In genomic region chr1:220278991-220279390, GRCh38 we compare ENCODE assay signal across 19 cellular contexts. TPM values are rescaled to one million over a fixed set of nuclear protein-coding genes. Genes with fewer than 3 reads are reported as not detected.
DNase-seq lines count a peak whose midpoint lies in the region; ATAC-seq, FAIRE-seq and TF ChIP-seq lines count a peak whose summit lies in the region.
"Had no signal": no experiment of that assay in that cellular context is flagged by ENCODE, and none has a peak within 500 bp of the region (broad histone marks: within the 10 kb centered on the region; RNA-seq: fewer than 3 reads in every experiment).

No MANE protein-coding gene starts in this region.

- TF ChIP-seq CTCF in mammary epithelial cell (conservative IDR thresholded peaks at IDR 0.05 in 1 of 2, IDR thresholded peaks at IDR 0.05 in 1 of 2; ENCODE audit: extremely low read depth in 1 of 2, insufficient read depth in 1 of 2, low read depth in 1 of 2, low read length in 2 of 2) (no peak), breast epithelium (IDR thresholded peaks at IDR 0.05) (no peak), fibroblast of lung (conservative IDR thresholded peaks at IDR 0.05 in 1 of 2, IDR thresholded peaks at IDR 0.05 in 1 of 2; ENCODE audit: low read depth in 1 of 2, low read length in 2 of 2) (no peak), endodermal cell (conservative IDR thresholded peaks at IDR 0.05) (no peak), gastroesophageal sphincter (IDR thresholded peaks at IDR 0.05) (no peak)

- CTCF ChIA-PET in mammary epithelial cell (lab: Charles Lee; ENCODE audit: low non-redundant PET): no interaction called here

- 2% methylated on average over 3 of the region's 3 CpGs for WGBS in mammary epithelial cell (ENCODE audit: low coverage, missing lambda C conversion rate)
- 73% methylated on average over 3 of the region's 3 CpGs; no CpG with 5 or more reads in 1 of the 2 experiments for WGBS in endodermal cell (ENCODE audit: insufficient coverage in 1 of 2, insufficient read length in 1 of 2), 2 experiments
- WGBS in gastroesophageal sphincter (ENCODE audit: low coverage in 1 of 2), 2 donors: 55 to 88% methylated on average over 1 to 3 of the region's 3 CpGs

- H3K27ac Mint-ChIP-seq in endodermal cell: no peak overlapping the region
- H3K27ac Mint-ChIP-seq: CD8-positive, alpha-beta memory T cell had no signal

- no peak overlapping the region for H3K4me2 ChIP-seq in mammary epithelial cell (ENCODE audit: insufficient read depth, low read depth, low read length)
- H3K4me2 ChIP-seq in fibroblast of lung (ENCODE audit: extremely low read depth, insufficient read depth, low read length): no peak overlapping the region
- H3K4me2 ChIP-seq: BLaER1, PC-9 had no signal

- no peaks in the 10 kb centered on the region for H3K9me3 Mint-ChIP-seq in endodermal cell
- H3K9me3 Mint-ChIP-seq: CD8-positive, alpha-beta memory T cell had no signal

- H3K27me3 ChIP-seq in mammary epithelial cell (ENCODE audit: insufficient read depth, low read length) (no peaks in the 10 kb centered on the region), breast epithelium (no peaks in the 10 kb centered on the region), fibroblast of lung (ENCODE audit: control insufficient read depth, insufficient read depth, low read length) (no peaks in the 10 kb centered on the region), endodermal cell (ENCODE audit: control insufficient read depth, insufficient read depth, low read length, poor library complexity, severe bottlenecking) (no peaks in the 10 kb centered on the region), gastroesophageal sphincter (peaks cover 5% of the 10 kb centered on the region)
- H3K27me3 ChIP-seq: BLaER1 had no signal

- no peaks in the 10 kb centered on the region for H3K36me3 Mint-ChIP-seq in endodermal cell (ENCODE audit: low read depth)
- H3K36me3 Mint-ChIP-seq: CD8-positive, alpha-beta memory T cell had no signal

- no peaks in the 10 kb centered on the region for H3K4me1 Mint-ChIP-seq in endodermal cell
- H3K4me1 Mint-ChIP-seq: CD8-positive, alpha-beta memory T cell had no signal

- BruUV-seq in mammary epithelial cell (replicated peaks; lab: Mats Ljungman, UMichigan): no TSS peak

- no peak overlapping the region for H2AFZ ChIP-seq in mammary epithelial cell (ENCODE audit: low read depth, low read length)
- H2AFZ ChIP-seq in fibroblast of lung (ENCODE audit: low read length): no peak overlapping the region
- H2AFZ ChIP-seq: PC-9 had no signal

- H4K20me1 ChIP-seq in mammary epithelial cell (ENCODE audit: insufficient read depth, low read length) (no peaks in the 10 kb centered on the region), fibroblast of lung (ENCODE audit: control insufficient read depth, extremely low read depth, insufficient read depth, low read length) (no peaks in the 10 kb centered on the region)
- H4K20me1 ChIP-seq: BLaER1 had no signal

- H3K4me3 ChIP-seq in mammary epithelial cell (replicated peaks in 1 of 3; ENCODE audit: insufficient read depth in 1 of 3, low read depth in 2 of 3, low read length in 3 of 3) (no peak overlapping the region), breast epithelium (no peak overlapping the region), fibroblast of lung (replicated peaks in 1 of 4; ENCODE audit: control extremely low read depth in 1 of 4, insufficient read depth in 1 of 4, low read depth in 3 of 4, low read length in 4 of 4) (no peak overlapping the region), endodermal cell (ENCODE audit: low read length) (no peak overlapping the region), gastroesophageal sphincter (no peak overlapping the region)
- H3K4me3 ChIP-seq: BLaER1, HAP-1, PC-9 had no signal

- TF ChIP-seq EP300 in gastroesophageal sphincter (IDR thresholded peaks at IDR 0.05): no peak

- no peaks in the 10 kb centered on the region for H3K4me1 ChIP-seq in mammary epithelial cell (ENCODE audit: insufficient read depth, low read length)
- no peaks in the 10 kb centered on the region for H3K4me1 ChIP-seq in breast epithelium
- no peaks in the 10 kb centered on the region for H3K4me1 ChIP-seq in fibroblast of lung (ENCODE audit: control insufficient read depth, extremely low read depth, insufficient read depth, low read length)
- H3K4me1 ChIP-seq in endodermal cell (ENCODE audit: control insufficient read depth, insufficient read depth, low read length): no peaks in the 10 kb centered on the region
- no peaks in the 10 kb centered on the region for H3K4me1 ChIP-seq in gastroesophageal sphincter
- H3K4me1 ChIP-seq: BLaER1, HAP-1 had no signal

- dilution Hi-C loops in mammary epithelial cell (cut with HindIII; ENCODE audit: low sequenced_read_pairs): no loop called here

- TF ChIP-seq POLR2A in breast epithelium (IDR thresholded peaks at IDR 0.05) (no peak), gastroesophageal sphincter (IDR thresholded peaks at IDR 0.05) (no peak)

- no peak overlapping the region for H3K4me3 Mint-ChIP-seq in endodermal cell
- H3K4me3 Mint-ChIP-seq: CD8-positive, alpha-beta memory T cell had no signal

- no peak for FAIRE-seq in urothelium cell line (lab: Jason Lieb, UNC)

- in situ Hi-C loops in mammary epithelial cell (cut with MboI; ENCODE audit: low sequenced_read_pairs in 2 of 2): loop anchor here in 1 of 2 donors (25.0 kb wide), 1 partner anchor 258 kb away; the partner anchor contains the start of gene MARK1

- no peaks in the 10 kb centered on the region for H3K36me3 ChIP-seq in mammary epithelial cell (ENCODE audit: insufficient read depth, low read length)
- no peaks in the 10 kb centered on the region for H3K36me3 ChIP-seq in breast epithelium
- H3K36me3 ChIP-seq in fibroblast of lung (ENCODE audit: control insufficient read depth, insufficient read depth, low read length): no peaks in the 10 kb centered on the region
- no peaks in the 10 kb centered on the region for H3K36me3 ChIP-seq in endodermal cell (ENCODE audit: control insufficient read depth, insufficient read depth, low read length)
- no peaks in the 10 kb centered on the region for H3K36me3 ChIP-seq in gastroesophageal sphincter
- H3K36me3 ChIP-seq: BLaER1, HAP-1 had no signal

- intact Hi-C loops in mammary epithelial cell (cut with micrococcal nuclease) (no loop called here), breast epithelium (cut with DNase I; ENCODE audit: low total_unique reads) (no loop called here)

- H3K9ac ChIP-seq in mammary epithelial cell (ENCODE audit: insufficient read depth, low read length) (no peak overlapping the region), fibroblast of lung (ENCODE audit: insufficient read depth, low read length) (no peak overlapping the region), endodermal cell (ENCODE audit: extremely low read depth, low read length, poor library complexity, severe bottlenecking) (no peak overlapping the region)
- H3K9ac ChIP-seq: BLaER1 had no signal

- ATAC-seq in gastroesophageal sphincter: no peak

- H3K27ac ChIP-seq in mammary epithelial cell (ENCODE audit: insufficient read depth, low read depth, low read length): no peak overlapping the region
- no peak overlapping the region for H3K27ac ChIP-seq in breast epithelium
- H3K27ac ChIP-seq in fibroblast of lung (ENCODE audit: insufficient read depth, low read length): no peak overlapping the region
- H3K27ac ChIP-seq in endodermal cell (ENCODE audit: low read depth, low read length): no peak overlapping the region
- H3K27ac ChIP-seq in gastroesophageal sphincter: no peak overlapping the region
- H3K27ac ChIP-seq: 22Rv1, BLaER1, PC-9 had no signal

- no peaks in the 10 kb centered on the region for H3K27me3 Mint-ChIP-seq in endodermal cell (ENCODE audit: insufficient read depth)

- H3K9me3 ChIP-seq in mammary epithelial cell (replicated peaks; ENCODE audit: insufficient read depth, low read length) (no peaks in the 10 kb centered on the region), breast epithelium (no peaks in the 10 kb centered on the region), fibroblast of lung (ENCODE audit: control insufficient read depth, insufficient read depth, low read depth, low read length) (no peaks in the 10 kb centered on the region), endodermal cell (ENCODE audit: control insufficient read depth, low read length) (no peaks in the 10 kb centered on the region), gastroesophageal sphincter (no peaks in the 10 kb centered on the region)
- H3K9me3 ChIP-seq: BLaER1, HAP-1 had no signal

- H3K79me2 ChIP-seq in mammary epithelial cell (ENCODE audit: insufficient read depth, low read length): no peaks in the 10 kb centered on the region
- H3K79me2 ChIP-seq in fibroblast of lung (ENCODE audit: control insufficient read depth, insufficient read depth, low read length): no peaks in the 10 kb centered on the region

- DNase-seq in mammary epithelial cell (peak; percentile 12), breast epithelium (ENCODE audit: low spot score in 2 of 2) (no peak), RPMI7951 (ENCODE audit: low read depth) (peak; percentile 31), fibroblast of lung (ENCODE audit: low read depth in 2 of 2) (peak; percentile 22 to 86), urothelium cell line (ENCODE audit: low spot score) (peak; percentile 33), endodermal cell (no peak), NCI-H128 (lab: John Stamatoyannopoulos, UW; ENCODE audit: unreplicated experiment) (no peak)
- DNase-seq: CD8-positive, alpha-beta memory T cell; DMS79 treated with DMSO at 0.1 percent for 48 hours; KG1; NCI-H1092; NCI-H2081 treated with DMSO at 0.1 percent for 48 hours; NCI-H510A treated with DMSO at 0.1 percent for 48 hours; NCI-H82; PC-9 had no signal

RNA-seq across cellular contexts. Expression of gene RAB3GAP2, which starts 6.7 kb away (rescaled TPM):
- total RNA-seq in mammary epithelial cell (10 to 100 TPM; 46.3 to 55.3 TPM), breast epithelium (10 to 100 TPM; 30.9 to 43.2 (median 42.3) TPM), fibroblast of lung (36.5 and 43.8 TPM in 2 replicates), endodermal cell (10 to 100 TPM; 39.3 to 50.4 TPM), gastroesophageal sphincter (10 to 100 TPM; 19.9 to 35.3 (median 27.3) TPM)
- polyA plus RNA-seq in mammary epithelial cell (16.7 TPM), fibroblast of lung (23.0 and 31.0 TPM in 2 replicates)
- polyA minus RNA-seq in mammary epithelial cell (108 TPM), fibroblast of lung (ENCODE audit: low replicate concordance) (14.3 and 40.7 TPM in 2 replicates)
- total RNA-seq in RPMI7951 (2014; rRNA removed; shearing (Covaris generic)): 16.5 and 18.3 TPM in 2 replicates
- 17.0 and 25.8 TPM in 2 replicates for polyA plus RNA-seq in fibroblast of lung (2012)
- 21.7 TPM for polyA plus RNA-seq in endodermal cell (2013, experiment 1 of 2)
- polyA plus RNA-seq in endodermal cell (2013, experiment 2 of 2): 21.9 TPM

Comparison
In these comparisons a context has a peak if more than half of its experiments do, and no peak if none do; other contexts are left out.
1. DNase-seq: peak in mammary epithelial cell (single experiment), RPMI7951 (single experiment), fibroblast of lung (2 of 2) and urothelium cell line (single experiment); none in breast epithelium (0 of 2), endodermal cell (single experiment) and NCI-H128 (single experiment).